Comparison of ENCODE assay signal across 30 cellular contexts in the genomic region with DNA sequence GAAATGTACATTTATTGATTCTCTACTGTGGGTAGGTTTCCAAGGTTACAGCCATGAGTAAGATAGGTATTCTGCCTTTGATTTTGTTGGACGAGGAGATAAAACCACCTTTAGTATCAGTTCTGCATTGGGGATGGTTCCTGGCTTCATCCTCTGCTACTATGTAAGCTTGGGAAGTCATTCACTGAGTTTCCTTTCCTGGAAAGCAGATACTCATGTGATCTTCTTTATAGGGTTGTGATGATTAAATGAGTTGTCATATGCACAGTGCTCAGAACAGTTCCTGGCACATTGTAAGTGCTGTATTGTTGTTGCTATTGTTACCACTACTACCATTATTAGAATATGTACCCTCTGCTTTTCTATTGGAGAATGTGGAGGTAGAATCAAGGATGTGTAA. TPM values are rescaled to one million over a fixed set of nuclear protein-coding genes. Genes with fewer than 3 reads are reported as not detected.
A peak's percentile ranks its signal among the peaks of the same experiment; 100 is the strongest.
DNase-seq lines count a peak whose midpoint lies in the region; ATAC-seq and TF ChIP-seq lines count a peak whose summit lies in the region.
"Had no signal": no experiment of that assay in that cellular context is flagged by ENCODE, and none has a peak within 500 bp of the region (broad histone marks: within the 10 kb centered on the region; RNA-seq: fewer than 3 reads in every experiment).

No MANE protein-coding gene starts in this region.

- H3K27me3 ChIP-seq in PC-3 (ENCODE audit: low read length), result no peaks in the 10 kb centered on the region
- H3K27me3 ChIP-seq: adrenal gland, brain microvascular endothelial cell, suprapubic skin had no signal

- POLR2A ChIA-PET in activated CD4-positive, alpha-beta T cell treated with anti-CD3 and anti-CD28 coated beads for 36 hours (lab: Charles Lee), result no interaction called here
- POLR2A ChIA-PET in PC-3 (lab: Charles Lee; ENCODE audit: unreplicated experiment), result no interaction called here

- H3K27me3 Mint-ChIP-seq in activated CD4-positive, alpha-beta T cell treated with anti-CD3 and anti-CD28 coated beads for 36 hours, result no peaks in the 10 kb centered on the region
- H3K27me3 Mint-ChIP-seq: natural killer cell treated with Interleukin-12 subunit alpha and Interleukin-12 subunit beta and Interleukin-15 and Interleukin-18, amount 100 ng/mL, for 72 hours; stimulated activated memory B cell treated with anti-CD40 and anti-IgM and Interleukin-4, amounts not matched to agents 10 μg/mL and 1 μg/mL and 100 μg/mL, for 72 hours had no signal

- no peak overlapping the region for H3K9ac ChIP-seq in PC-3 (ENCODE audit: low read length)

- H3K27ac Mint-ChIP-seq in activated CD4-positive, alpha-beta T cell treated with anti-CD3 and anti-CD28 coated beads for 36 hours, result peak overlapping the region; percentile 38
- H3K27ac Mint-ChIP-seq: natural killer cell treated with Interleukin-12 subunit alpha and Interleukin-12 subunit beta and Interleukin-15 and Interleukin-18, amount 100 ng/mL, for 72 hours; stimulated activated memory B cell treated with anti-CD40 and anti-IgM and Interleukin-4, amounts not matched to agents 10 μg/mL and 1 μg/mL and 100 μg/mL, for 72 hours had no signal

- H3K9me2 ChIP-seq in PC-3 (replicated peaks; ENCODE audit: low read length), result no peaks in the 10 kb centered on the region

- H3F3A ChIP-seq in PC-3 (ENCODE audit: low read length, unreplicated experiment), result no peaks in the 10 kb centered on the region

- no peaks in the 10 kb centered on the region for H3K79me2 ChIP-seq in PC-3 (ENCODE audit: low read length)

- H3K9me3 ChIP-seq in PC-3 (ENCODE audit: low read length), result no peaks in the 10 kb centered on the region
- H3K9me3 ChIP-seq: adrenal gland, suprapubic skin had no signal

- no peaks in the 10 kb centered on the region for H4K20me1 ChIP-seq in PC-3 (ENCODE audit: low read length)

- H2AFZ ChIP-seq in PC-3 (ENCODE audit: low read length), result no peak overlapping the region

- intact Hi-C loops in activated CD4-positive, alpha-beta T cell treated with anti-CD3 and anti-CD28 coated beads for 36 hours (cut with DNase I, micrococcal nuclease), result loop anchor here in 1 of 2 experiments (5.0 kb wide), 1 partner anchor 36 kb away; no protein-coding TSS in a partner anchor
- intact Hi-C loops in PC-3 (cut with micrococcal nuclease), result no loop called here

- BruUV-seq in PC-3 (replicated peaks; lab: Mats Ljungman, UMichigan), result no TSS peak

- no peak overlapping the region for H3K4me3 ChIP-seq in PC-3 (ENCODE audit: low read length)
- H3K4me3 ChIP-seq: adrenal gland, lung, suprapubic skin had no signal

- no peak for TF ChIP-seq CTCF in PC-3 (conservative IDR thresholded peaks at IDR 0.05; ENCODE audit: low read depth, low read length)

- H3K9me3 Mint-ChIP-seq in activated CD4-positive, alpha-beta T cell treated with anti-CD3 and anti-CD28 coated beads for 36 hours (ENCODE audit: low read depth), result no peaks in the 10 kb centered on the region
- H3K9me3 Mint-ChIP-seq: natural killer cell treated with Interleukin-12 subunit alpha and Interleukin-12 subunit beta and Interleukin-15 and Interleukin-18, amount 100 ng/mL, for 72 hours; stimulated activated memory B cell treated with anti-CD40 and anti-IgM and Interleukin-4, amounts not matched to agents 10 μg/mL and 1 μg/mL and 100 μg/mL, for 72 hours had no signal

- peaks cover 49% of the 10 kb centered on the region for H3K36me3 ChIP-seq in PC-3 (ENCODE audit: low read depth, low read length)

- peak; percentile 47 for ATAC-seq in activated CD4-positive, alpha-beta T cell treated with anti-CD3 and anti-CD28 coated beads for 36 hours
- peak; percentile 35; the same call in 1 of the 2 replicates for ATAC-seq in PC-3
- ATAC-seq: HepG2; natural killer cell treated with Interleukin-12 subunit alpha and Interleukin-12 subunit beta and Interleukin-15 and Interleukin-18, amount 100 ng/mL, for 72 hours; stimulated activated memory B cell treated with anti-CD40 and anti-IgM and Interleukin-4, amounts not matched to agents 10 μg/mL and 1 μg/mL and 100 μg/mL, for 72 hours had no signal

- no peak overlapping the region for H3K4me2 ChIP-seq in PC-3 (ENCODE audit: low read length)

- H3K4me1 Mint-ChIP-seq in activated CD4-positive, alpha-beta T cell treated with anti-CD3 and anti-CD28 coated beads for 36 hours, result peaks cover 5% of the 10 kb centered on the region
- H3K4me1 Mint-ChIP-seq: stimulated activated memory B cell treated with anti-CD40 and anti-IgM and Interleukin-4, amounts not matched to agents 10 μg/mL and 1 μg/mL and 100 μg/mL, for 72 hours had no signal

- no peak overlapping the region for H3K27ac ChIP-seq in PC-3 (ENCODE audit: low read length)
- H3K27ac ChIP-seq: 22Rv1, adrenal gland, brain microvascular endothelial cell, epithelial cell of prostate, suprapubic skin had no signal

- H3K4me3 Mint-ChIP-seq in activated CD4-positive, alpha-beta T cell treated with anti-CD3 and anti-CD28 coated beads for 36 hours, result no peak overlapping the region
- H3K4me3 Mint-ChIP-seq: natural killer cell treated with Interleukin-12 subunit alpha and Interleukin-12 subunit beta and Interleukin-15 and Interleukin-18, amount 100 ng/mL, for 72 hours; stimulated activated memory B cell treated with anti-CD40 and anti-IgM and Interleukin-4, amounts not matched to agents 10 μg/mL and 1 μg/mL and 100 μg/mL, for 72 hours had no signal

- H3K36me3 Mint-ChIP-seq in activated CD4-positive, alpha-beta T cell treated with anti-CD3 and anti-CD28 coated beads for 36 hours (ENCODE audit: low read depth), result peaks cover 67% of the 10 kb centered on the region

- no peaks in the 10 kb centered on the region for H3K4me1 ChIP-seq in PC-3 (ENCODE audit: insufficient read depth, low read length)

- CTCF ChIA-PET in activated CD4-positive, alpha-beta T cell treated with anti-CD3 and anti-CD28 coated beads for 36 hours (lab: Charles Lee), result no interaction called here
- CTCF ChIA-PET in PC-3 (lab: Charles Lee), result no interaction called here

- no peak for DNase-seq in activated CD4-positive, alpha-beta T cell treated with anti-CD3 and anti-CD28 coated beads for 36 hours
- DNase-seq in activated CD4-positive, alpha-beta T cell treated with anti-CD3 and anti-CD28 coated beads, Interleukin-2, amount 50 U/mL, for 48 hours, result no peak
- DNase-seq in PC-3 (no peak), dermis microvascular lymphatic vessel endothelial cell (ENCODE audit: low read depth in 2 of 2) (peak; percentile 71 to 75), lung microvascular endothelial cell (ENCODE audit: low read depth in 2 of 2) (peak; percentile 78 to 86), islet precursor cell (no peak), anterior cingulate cortex (lab: John Stamatoyannopoulos, UW) (no peak), NCI-H2227 (lab: John Stamatoyannopoulos, UW; ENCODE audit: unreplicated experiment) (no peak)
- DNase-seq: activated CD4-positive, alpha-beta T cell treated with anti-CD3 and anti-CD28 coated beads for 4 hours; activated CD8-positive, alpha-beta memory T cell treated with anti-CD3 and anti-CD28 coated beads for 24 hours; adrenal gland; brain microvascular endothelial cell; C1 segment of cervical spinal cord; DMS153; effector CD8-positive, alpha-beta T cell; HCEC 1CT; kidney glomerular epithelial cell; NCI-H1417 treated with DMSO at 0.1 percent for 48 hours; NCI-H2081; NCI-H2227 treated with DMSO at 0.1 percent for 48 hours; NCI-H69; occipital lobe; SHP77 treated with DMSO at 0.1 percent for 48 hours had no signal

RNA-seq across cellular contexts. Expression of a gene that starts 13.2 kb away (rescaled TPM):
- 1 to 10 TPM in 1 of 2 experiments, under 1 TPM in 1; 0.60 to 1.0 TPM for total RNA-seq in activated CD4-positive, alpha-beta T cell treated with anti-CD3 and anti-CD28 coated beads for 36 hours
- 5.2 and 7.5 TPM in 2 replicates for total RNA-seq in PC-3 (2014; rRNA removed)
- total RNA-seq in dermis microvascular lymphatic vessel endothelial cell, result 24.0 and 52.0 TPM in 2 replicates
- total RNA-seq in lung microvascular endothelial cell, result 22.2 and 48.0 TPM in 2 replicates

RNA-seq across cellular contexts. Expression of a gene that starts 40.2 kb away (rescaled TPM):
- 100 to 1,000 TPM; 145 to 225 TPM for total RNA-seq in activated CD4-positive, alpha-beta T cell treated with anti-CD3 and anti-CD28 coated beads for 36 hours
- 88.3 and 103 TPM in 2 replicates for total RNA-seq in PC-3 (2014; rRNA removed)
- 93.1 and 117 TPM in 2 replicates for total RNA-seq in dermis microvascular lymphatic vessel endothelial cell
- total RNA-seq in lung microvascular endothelial cell, result 70.0 and 92.3 TPM in 2 replicates

Comparison
In these comparisons a context has a peak if more than half of its experiments do, and no peak if none do; other contexts are left out.
1. DNase-seq: peak in dermis microvascular lymphatic vessel endothelial cell (2 of 2) and lung microvascular endothelial cell (2 of 2); none in activated CD4-positive, alpha-beta T cell treated with anti-CD3 and anti-CD28 coated beads for 36 hours (single experiment), activated CD4-positive, alpha-beta T cell treated with anti-CD3 and anti-CD28 coated beads, Interleukin-2, amount 50 U/mL, for 48 hours (0 of 2), PC-3 (single experiment), islet precursor cell (single experiment), anterior cingulate cortex (0 of 58) and NCI-H2227 (single experiment).